24 cellular contexts compared by ENCODE assay signal in genomic region chr6:38503032-38503784, GRCh38.
DNase-seq lines count a peak whose midpoint lies in the region; ATAC-seq and TF ChIP-seq lines count a peak whose summit lies in the region.
"Had no signal": no experiment of that assay in that cellular context is flagged by ENCODE, and none has a peak within 500 bp of the region (broad histone marks: within the 10 kb centered on the region; RNA-seq: fewer than 3 reads in every experiment).

No MANE protein-coding gene starts in this region.

- no peak overlapping the region for H3T11ph ChIP-seq in H9 (ENCODE audit: low read length)

- H2BK12ac ChIP-seq in H9 (ENCODE audit: insufficient read length, low read depth, low read length): no peak overlapping the region

- H3K14ac ChIP-seq in H9 (ENCODE audit: insufficient read depth, low read length): no peak overlapping the region

- no peak overlapping the region for H4K5ac ChIP-seq in H9 (ENCODE audit: insufficient read length, low read depth, low read length)

- no peaks in the 10 kb centered on the region for H3K27me3 ChIP-seq in DND-41 (ENCODE audit: insufficient read depth, low read length, poor library complexity)
- no peaks in the 10 kb centered on the region for H3K27me3 ChIP-seq in H9 (ENCODE audit: insufficient read depth, low read length)
- H3K27me3 ChIP-seq: ovary, SJSA1, stomach, transverse colon had no signal

- H3K79me2 ChIP-seq in DND-41 (ENCODE audit: insufficient read depth, low read length) (no peaks in the 10 kb centered on the region), H9 (ENCODE audit: insufficient read depth, low read length) (no peaks in the 10 kb centered on the region)

- no peak overlapping the region for H3K4ac ChIP-seq in H9 (ENCODE audit: low read depth, low read length)

- TF ChIP-seq CTCF in DND-41 (IDR thresholded peaks at IDR 0.05; ENCODE audit: borderline replicate concordance, extremely low read depth, low read length, poor library complexity, severe bottlenecking) (no peak), H9 (conservative IDR thresholded peaks at IDR 0.05) (no peak), GM10248 (IDR thresholded peaks at IDR 0.05; ENCODE audit: control extremely low read depth, extremely low read depth, low read depth, missing control alignments) (no peak)

- no peak overlapping the region for H2BK120ac ChIP-seq in H9 (ENCODE audit: low read depth, low read length, poor library complexity, severe bottlenecking)

- H2BK15ac ChIP-seq in H9 (ENCODE audit: low read depth, low read length): no peak overlapping the region

- no peak overlapping the region for H3K4me3 ChIP-seq in DND-41 (ENCODE audit: low read depth in 1 of 2, low read length in 2 of 2)
- H3K4me3 ChIP-seq: coronary artery, ovary, SJSA1, stomach, transverse colon had no signal

- H3K36me3 ChIP-seq in DND-41 (ENCODE audit: insufficient read depth, low read length): no peaks in the 10 kb centered on the region
- H3K36me3 ChIP-seq: ovary, SJSA1, stomach, transverse colon had no signal

- no peak overlapping the region for H2BK20ac ChIP-seq in H9 (ENCODE audit: low read depth, low read length, poor library complexity, severe bottlenecking)

- no peaks in the 10 kb centered on the region for H3K27me3 Mint-ChIP-seq in H9 (ENCODE audit: low read depth)
- H3K27me3 Mint-ChIP-seq: CD4-positive, CD25-positive, alpha-beta regulatory T cell had no signal

- H3K9ac ChIP-seq in DND-41 (ENCODE audit: low read depth, low read length) (no peak overlapping the region), H9 (ENCODE audit: extremely low read depth, insufficient read length, low read length) (no peak overlapping the region)

- no peaks in the 10 kb centered on the region for H3K4me1 Mint-ChIP-seq in H9
- H3K4me1 Mint-ChIP-seq: CD4-positive, CD25-positive, alpha-beta regulatory T cell; natural killer cell had no signal

- no peak overlapping the region for H3K18ac ChIP-seq in H9 (ENCODE audit: insufficient read length, low read depth, low read length)

- H2BK5ac ChIP-seq in H9 (ENCODE audit: insufficient read length, low read length): no peak overlapping the region

- peaks cover 4% of the 10 kb centered on the region; the same call in 1 of the 2 replicates for H3K4me1 ChIP-seq in DND-41 (ENCODE audit: insufficient read depth, low read length)
- no peaks in the 10 kb centered on the region; the same call in 1 of the 2 replicates for H3K4me1 ChIP-seq in H9 (ENCODE audit: insufficient read depth, low read length)
- H3K4me1 ChIP-seq: stomach, transverse colon had no signal

- POLR2A ChIA-PET in GM10248 (lab: Yijun Ruan, JAX): no interaction called here

- H4K8ac ChIP-seq in H9 (replicated peaks; ENCODE audit: insufficient read length, low read depth, low read length): no peak overlapping the region

- H3K23me2 ChIP-seq in H9 (ENCODE audit: insufficient read length, low read depth, low read length, poor library complexity, severe bottlenecking): no peaks in the 10 kb centered on the region

- H3K23ac ChIP-seq in H9 (ENCODE audit: insufficient read length, low read depth, low read length): no peak overlapping the region

- H3K9me3 Mint-ChIP-seq in H9: no peaks in the 10 kb centered on the region
- H3K9me3 Mint-ChIP-seq: CD4-positive, CD25-positive, alpha-beta regulatory T cell; natural killer cell had no signal

- H4K20me1 ChIP-seq in DND-41 (ENCODE audit: insufficient read depth, low read length): no peaks in the 10 kb centered on the region
- H4K20me1 ChIP-seq in H9 (ENCODE audit: control insufficient read depth, insufficient read depth, insufficient read length): no peaks in the 10 kb centered on the region

- no peak overlapping the region for H4K91ac ChIP-seq in H9 (ENCODE audit: insufficient read length, low read depth, low read length)

- H2AK5ac ChIP-seq in H9 (ENCODE audit: insufficient read length, low read length): no peak overlapping the region

- WGBS in H9 (ENCODE audit: extremely low coverage, insufficient read length, low lambda C conversion rate): no CpG with 5 or more reads among the region's 5 CpGs

- H3K9me3 ChIP-seq in DND-41 (ENCODE audit: insufficient read depth, low read length, severe bottlenecking) (no peaks in the 10 kb centered on the region), H9 (ENCODE audit: control insufficient read depth, low read depth, low read length) (no peaks in the 10 kb centered on the region)
- H3K9me3 ChIP-seq: ovary, SJSA1, stomach, transverse colon had no signal

- ATAC-seq in DND-41 (ENCODE audit: insufficient read depth, low read depth) (peak; percentile 52; the same call in 1 of the 3 replicates), HG03139 (IDR thresholded peaks at IDR 0.05; ENCODE audit: unreplicated experiment) (no peak), HG02678 (IDR thresholded peaks at IDR 0.05; ENCODE audit: unreplicated experiment) (no peak)
- ATAC-seq: natural killer cell had no signal

- no peak overlapping the region for H3K27ac Mint-ChIP-seq in H9
- H3K27ac Mint-ChIP-seq: CD4-positive, CD25-positive, alpha-beta regulatory T cell; natural killer cell had no signal

- H3K4me2 ChIP-seq in DND-41 (ENCODE audit: insufficient read depth, low read length) (no peak overlapping the region), H9 (ENCODE audit: insufficient read depth, insufficient read length, low read length) (no peak overlapping the region)

- DNase-seq in DND-41: peak; percentile 4
- peak; percentile 39 for DNase-seq in H9
- DNase-seq in NCI-H524 (lab: John Stamatoyannopoulos, UW): peak; percentile 76 to 90
- DNase-seq in left kidney (ENCODE audit: low read depth, low spot score): peak; percentile 84
- DNase-seq in DMS53 (lab: John Stamatoyannopoulos, UW): no peak
- no peak for DNase-seq in GM10248 (ENCODE audit: extremely low spot score)
- DNase-seq: activated CD4-positive, alpha-beta T cell treated with anti-CD3 and anti-CD28 coated beads for 4 hours; activated naive CD4-positive, alpha-beta T cell treated with Interleukin-2 at 50 U/mL for 16 hours; activated T-cell treated with anti-CD3 and anti-CD28 coated beads, Interleukin-2, amount 50 U/mL, for 48 hours; amygdala; CD4-positive, CD25-positive, alpha-beta regulatory T cell; mesenchymal stem cell; natural killer cell; NCI-H1930; NK-92 treated with Interleukin-12 subunit alpha and Interleukin-12 subunit beta, amount 100 ng/mL, for 24 hours; ovary; right cardiac atrium; stomach; T-helper 1 cell; transverse colon had no signal

- no peak overlapping the region for H3K4me3 Mint-ChIP-seq in H9
- H3K4me3 Mint-ChIP-seq: CD4-positive, CD25-positive, alpha-beta regulatory T cell; natural killer cell had no signal

- H2AFZ ChIP-seq in DND-41 (ENCODE audit: low read depth, low read length) (no peak overlapping the region), H9 (ENCODE audit: low read length) (no peak overlapping the region)

- H3K56ac ChIP-seq in H9 (ENCODE audit: insufficient read length, low read depth, low read length): no peak overlapping the region

- H3K36me3 Mint-ChIP-seq in H9 (ENCODE audit: insufficient read depth in 1 of 3, low read depth in 3 of 3): no peaks in the 10 kb centered on the region
- H3K36me3 Mint-ChIP-seq: CD4-positive, CD25-positive, alpha-beta regulatory T cell; natural killer cell had no signal

- no peaks in the 10 kb centered on the region for H3K79me1 ChIP-seq in H9 (ENCODE audit: insufficient read depth, low read depth, low read length, poor library complexity, severe bottlenecking)

- CTCF ChIA-PET in GM10248 (lab: Yijun Ruan, JAX): interaction anchor here (1.2 to 2.0 kb wide), 5 partner anchors 9 to 677 kb away, joined by 3 to 10 read pairs (median 5); no protein-coding TSS in a partner anchor

- H3K27ac ChIP-seq in DND-41 (ENCODE audit: low read length) (no peak overlapping the region), H9 (ENCODE audit: insufficient read length, low read depth, low read length) (no peak overlapping the region)
- H3K27ac ChIP-seq: coronary artery, ovary, SJSA1, stomach, transverse colon had no signal

Comparison
In these comparisons a context has a peak if more than half of its experiments do, and no peak if none do; other contexts are left out.
1. DNase-seq: peak in DND-41 (single experiment), H9 (single experiment), NCI-H524 (2 of 2) and left kidney (single experiment); none in DMS53 (single experiment) and GM10248 (single experiment).